ENCODE assay signal across 7 cellular contexts in the genomic region with DNA sequence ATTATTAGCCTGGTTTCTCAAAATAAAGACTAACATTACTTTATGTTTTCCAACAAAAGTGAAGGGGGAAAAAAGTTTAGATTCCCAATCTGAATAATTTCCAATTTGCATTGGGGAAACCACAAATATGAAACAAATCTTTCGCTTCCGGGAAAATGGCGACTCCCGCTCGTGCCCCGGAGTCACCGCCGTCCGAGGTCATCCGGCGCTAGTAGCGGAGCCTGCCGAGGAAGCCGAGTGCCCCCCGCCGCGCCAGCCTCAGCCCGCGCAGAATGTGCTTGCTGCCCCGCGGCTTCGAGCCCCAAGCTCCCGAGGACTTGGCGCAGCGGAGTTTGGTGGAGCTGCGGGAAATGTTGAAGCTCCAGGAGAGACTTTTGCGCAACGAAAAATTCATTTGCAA.
"Had no signal": no experiment of that assay in that cellular context is flagged by ENCODE, and none has a peak within 500 bp of the region (broad histone marks: within the 10 kb centered on the region; RNA-seq: fewer than 3 reads in every experiment).

No MANE protein-coding gene starts in this region.

- ATAC-seq: HepG2 had no signal

- H3K4me2 ChIP-seq: KMS-11 had no signal

- H3K9ac ChIP-seq: KMS-11 had no signal

- FAIRE-seq: HepG2, HTR-8/SVneo had no signal

- DNase-seq: IMR-90, KBM-7, KG1 had no signal

- H3K27ac ChIP-seq: HL-60, KMS-11 had no signal
